ENCODE assay signal across 9 cellular contexts in the genomic region with DNA sequence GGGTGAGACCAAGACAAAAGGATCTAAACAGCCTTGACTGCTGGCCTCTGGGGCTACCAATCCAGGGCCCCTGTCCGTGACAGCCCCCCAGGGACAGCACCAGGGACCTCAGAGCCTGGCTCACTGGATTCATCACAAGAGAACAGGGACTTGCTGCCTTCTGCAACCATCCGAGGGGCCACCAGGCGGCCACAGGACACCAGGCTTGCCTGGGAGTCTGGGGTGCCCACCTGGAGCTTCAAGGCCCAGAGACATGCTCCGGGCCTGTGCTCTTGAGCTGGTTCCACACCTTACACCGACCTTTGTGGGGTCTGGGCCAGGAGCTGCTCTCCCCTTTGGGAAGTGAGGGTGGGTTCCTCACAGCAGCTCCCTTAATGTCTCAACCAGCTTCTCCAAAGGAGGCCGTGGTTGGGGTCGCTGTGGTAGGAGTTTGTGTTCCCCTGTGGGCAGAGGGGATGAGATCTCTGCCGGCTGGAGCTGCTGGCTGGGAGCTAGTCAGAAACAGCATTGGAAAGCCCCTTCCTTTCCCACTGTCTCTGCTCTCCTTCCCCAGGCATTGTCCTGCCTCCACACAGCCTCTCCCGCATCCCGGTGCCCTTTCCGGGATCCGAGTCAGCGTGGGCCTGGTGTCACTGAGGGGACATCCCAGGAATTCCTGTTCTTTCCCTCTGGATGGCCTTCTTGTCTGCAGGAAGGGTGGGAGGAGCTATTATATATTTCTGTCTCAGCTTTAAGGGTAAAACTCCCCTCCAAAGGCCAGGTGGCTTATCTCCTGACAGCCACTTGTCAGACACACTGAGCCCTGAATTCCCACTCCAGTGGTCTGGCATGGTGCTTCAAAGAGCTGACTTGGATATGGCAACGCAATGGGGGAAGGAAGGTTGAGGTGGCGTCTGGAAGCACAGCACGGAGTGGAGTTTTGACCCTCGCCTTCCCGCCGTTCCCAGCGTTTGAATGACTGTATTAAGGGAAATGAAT. TPM values are rescaled to one million over a fixed set of nuclear protein-coding genes. Genes with fewer than 3 reads are reported as not detected.
DNase-seq lines count a peak whose midpoint lies in the region; ATAC-seq and TF ChIP-seq lines count a peak whose summit lies in the region.
"Had no signal": no experiment of that assay in that cellular context is flagged by ENCODE, and none has a peak within 500 bp of the region (broad histone marks: within the 10 kb centered on the region; RNA-seq: fewer than 3 reads in every experiment).

No MANE protein-coding gene starts in this region.

- peak; percentile 27 for ATAC-seq in SK-N-SH treated with all-trans-retinoic acid at 6 μM for 48 hours
- no peak for ATAC-seq in HG03439 (IDR thresholded peaks at IDR 0.05; ENCODE audit: unreplicated experiment)

- H3K4me3 ChIP-seq in AG04449 (ENCODE audit: low read depth, low read length) (no peak overlapping the region), H7 (ENCODE audit: insufficient read depth, low read depth, low read length) (no peak overlapping the region)

- POLR2A ChIA-PET in AG04449 (lab: Yijun Ruan, JAX): interaction anchor here (0.8 kb wide), 1 partner anchor 17 kb away, joined by 3 read pairs; no protein-coding TSS in a partner anchor

- peak; percentile 33 for TF ChIP-seq CTCF in AG04449 (IDR thresholded peaks at IDR 0.05; ENCODE audit: insufficient read depth, low read length, missing control alignments)

- no peaks in the 10 kb centered on the region for H3K36me3 ChIP-seq in H7 (replicated peaks; ENCODE audit: control insufficient read depth, insufficient read depth, low read length)

- CTCF ChIA-PET in AG04449 (lab: Yijun Ruan, JAX): interaction anchor here (0.8 to 2.4 kb wide), 5 partner anchors 12 to 240 kb away, joined by 3 to 6 read pairs (median 3); no protein-coding TSS in a partner anchor

- H3K27me3 ChIP-seq in H7 (ENCODE audit: control insufficient read depth, insufficient read depth, low read length): peaks cover 23% of the 10 kb centered on the region

- no peak for DNase-seq in AG04449 (ENCODE audit: low read depth, low spot score)
- peak; percentile 85 for DNase-seq in H7
- DNase-seq in iPS-NIHi7 (ENCODE audit: extremely low spot score): peak; percentile 77
- no peak for DNase-seq in stimulated activated CD4-positive, alpha-beta T cell treated with anti-CD3 and anti-CD28 coated beads, Interleukin-12 subunit alpha, Interleukin-12 subunit beta, amount 100 ng/mL, for 4 hours
- no peak for DNase-seq in NCI-H2029 (lab: John Stamatoyannopoulos, UW)
- no peak for DNase-seq in stimulated activated CD4-positive, alpha-beta T cell treated with anti-CD3 and anti-CD28 coated beads, Interleukin-4, amount 100 ng/mL, for 1 hour
- DNase-seq: natural killer cell had no signal

TF ChIP-seq in SK-N-SH treated with all-trans-retinoic acid at 6 μM for 48 hours, 23 proteins besides CTCF, POLR2A, EP300 and RAD21:
- TF ChIP-seq SNAI2 (CRISPR knock-in tag; IDR thresholded peaks at IDR 0.05) (no peak), ZC3H10 (CRISPR knock-in tag; IDR thresholded peaks at IDR 0.05) (no peak), ZNF70 (CRISPR knock-in tag; IDR thresholded peaks at IDR 0.05) (no peak)
- TF ChIP-seq, protein P1, sequence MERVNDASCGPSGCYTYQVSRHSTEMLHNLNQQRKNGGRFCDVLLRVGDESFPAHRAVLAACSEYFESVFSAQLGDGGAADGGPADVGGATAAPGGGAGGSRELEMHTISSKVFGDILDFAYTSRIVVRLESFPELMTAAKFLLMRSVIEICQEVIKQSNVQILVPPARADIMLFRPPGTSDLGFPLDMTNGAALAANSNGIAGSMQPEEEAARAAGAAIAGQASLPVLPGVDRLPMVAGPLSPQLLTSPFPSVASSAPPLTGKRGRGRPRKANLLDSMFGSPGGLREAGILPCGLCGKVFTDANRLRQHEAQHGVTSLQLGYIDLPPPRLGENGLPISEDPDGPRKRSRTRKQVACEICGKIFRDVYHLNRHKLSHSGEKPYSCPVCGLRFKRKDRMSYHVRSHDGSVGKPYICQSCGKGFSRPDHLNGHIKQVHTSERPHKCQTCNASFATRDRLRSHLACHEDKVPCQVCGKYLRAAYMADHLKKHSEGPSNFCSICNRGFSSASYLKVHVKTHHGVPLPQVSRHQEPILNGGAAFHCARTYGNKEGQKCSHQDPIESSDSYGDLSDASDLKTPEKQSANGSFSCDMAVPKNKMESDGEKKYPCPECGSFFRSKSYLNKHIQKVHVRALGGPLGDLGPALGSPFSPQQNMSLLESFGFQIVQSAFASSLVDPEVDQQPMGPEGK (CRISPR knock-in tag; IDR thresholded peaks at IDR 0.05; ENCODE audit: borderline replicate concordance): no peak

RNA-seq across cellular contexts. Expression of a gene that starts 5.1 kb away (rescaled TPM):
- total RNA-seq in H7 (2014; rRNA removed; shearing (Covaris generic)): 1.0 and 2.2 TPM in 2 replicates

Comparison
In these comparisons a context has a peak if more than half of its experiments do, and no peak if none do; other contexts are left out.
1. DNase-seq: peak in H7 (single experiment) and iPS-NIHi7 (single experiment); none in AG04449 (single experiment), stimulated activated CD4-positive, alpha-beta T cell treated with anti-CD3 and anti-CD28 coated beads, Interleukin-12 subunit alpha, Interleukin-12 subunit beta, amount 100 ng/mL, for 4 hours (single experiment), NCI-H2029 (single experiment) and stimulated activated CD4-positive, alpha-beta T cell treated with anti-CD3 and anti-CD28 coated beads, Interleukin-4, amount 100 ng/mL, for 1 hour (single experiment).